16 cellular contexts compared by ENCODE assay signal in the genomic region with DNA sequence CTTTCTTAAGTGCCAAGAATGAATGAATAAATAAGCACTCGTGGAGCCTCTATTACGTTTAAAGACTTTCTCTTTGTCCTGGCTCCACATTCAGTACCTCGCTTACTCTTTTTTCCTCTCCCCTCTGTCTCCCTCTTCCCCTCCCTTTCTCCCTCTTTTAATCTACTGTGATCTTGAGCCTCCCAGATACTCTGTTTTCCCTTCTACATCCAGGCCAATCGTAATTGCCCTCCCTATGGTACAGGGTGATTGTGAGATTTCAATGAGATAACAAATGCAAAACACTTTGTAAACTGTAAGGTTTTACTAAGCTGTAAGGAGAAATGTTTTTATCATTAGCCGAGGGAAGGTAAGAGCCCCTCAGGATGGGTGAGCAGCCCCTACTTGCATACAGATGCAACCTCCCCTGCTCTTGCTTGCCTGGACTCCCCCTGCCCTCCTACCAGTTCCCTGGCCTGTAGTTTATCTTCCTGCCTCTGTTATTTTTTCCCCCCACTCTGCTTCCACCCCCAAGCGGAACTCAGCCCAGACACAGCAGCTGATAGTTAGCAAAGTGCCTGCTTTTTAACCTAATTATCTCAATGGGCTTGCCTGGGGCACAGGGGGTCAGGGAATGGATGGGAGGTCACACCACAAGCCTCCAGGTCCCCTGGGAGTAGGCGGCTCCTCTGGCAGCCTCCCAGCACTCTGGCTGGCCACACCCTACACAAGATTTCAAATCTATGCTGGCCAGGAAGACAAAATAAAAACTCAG.
DNase-seq lines count a peak whose midpoint lies in the region; ATAC-seq, FAIRE-seq and TF ChIP-seq lines count a peak whose summit lies in the region.
"Had no signal": no experiment of that assay in that cellular context is flagged by ENCODE, and none has a peak within 500 bp of the region (broad histone marks: within the 10 kb centered on the region; RNA-seq: fewer than 3 reads in every experiment).

No MANE protein-coding gene starts in this region.

- H3K4me1 Mint-ChIP-seq in activated CD4-positive, alpha-beta T cell treated with anti-CD3 and anti-CD28 coated beads, Interleukin-2, amount 10 ng/mL, durations not matched to agents 7 days and 5 days = no peaks in the 10 kb centered on the region
- H3K4me1 Mint-ChIP-seq in activated T-helper 1 cell treated with anti-CD3 and anti-CD28 coated beads, Interleukin-12 subunit alpha, Interleukin-12 subunit beta, Interleukin-2, Interleukin-4 antibody, amounts not matched to agents 30 ng/mL and 10 ng/mL and 1 ng/mL, durations not matched to agents 14 hours and 24 hours and 36 hours (ENCODE audit: low read depth) = no peaks in the 10 kb centered on the region
- H3K4me1 Mint-ChIP-seq: stimulated activated effector memory CD8-positive, alpha-beta T cell treated with anti-CD3 and anti-CD28 coated beads, Interleukin-12 subunit alpha, Interleukin-12 subunit beta, amount 100 ng/mL, for 72 hours had no signal

- H2BK15ac ChIP-seq in IMR-90 (ENCODE audit: low read depth, low read length) = no peak overlapping the region

- no peak overlapping the region for H3K56ac ChIP-seq in IMR-90 (ENCODE audit: extremely low read depth, insufficient read depth, low read length)

- H3K9me3 ChIP-seq in IMR-90 (ENCODE audit: control insufficient read depth, insufficient read depth, low read length) (no peaks in the 10 kb centered on the region), fibroblast of lung (ENCODE audit: control insufficient read depth, insufficient read depth, low read depth, low read length) (no peaks in the 10 kb centered on the region), small intestine (ENCODE audit: control insufficient read depth, low read depth) (no peaks in the 10 kb centered on the region), esophagus squamous epithelium (no peaks in the 10 kb centered on the region)

- H3K9me3 Mint-ChIP-seq in activated CD4-positive, alpha-beta T cell treated with anti-CD3 and anti-CD28 coated beads, Interleukin-2, amount 10 ng/mL, durations not matched to agents 7 days and 5 days = peaks cover 2% of the 10 kb centered on the region
- no peaks in the 10 kb centered on the region for H3K9me3 Mint-ChIP-seq in activated T-helper 1 cell treated with anti-CD3 and anti-CD28 coated beads, Interleukin-12 subunit alpha, Interleukin-12 subunit beta, Interleukin-2, Interleukin-4 antibody, amounts not matched to agents 30 ng/mL and 10 ng/mL and 1 ng/mL, durations not matched to agents 14 hours and 24 hours and 36 hours
- H3K9me3 Mint-ChIP-seq: stimulated activated effector memory CD8-positive, alpha-beta T cell treated with anti-CD3 and anti-CD28 coated beads, Interleukin-12 subunit alpha, Interleukin-12 subunit beta, amount 100 ng/mL, for 72 hours; WTC11 had no signal

- in situ Hi-C loops in IMR-90 (cut with MboI; ENCODE audit: low sequenced_read_pairs) = no loop called here

- H3K4me1 ChIP-seq in IMR-90 (ENCODE audit: control insufficient read depth, insufficient read depth, low read length) (peaks cover 1% of the 10 kb centered on the region; the same call in 1 of the 2 replicates), fibroblast of lung (ENCODE audit: control insufficient read depth, extremely low read depth, insufficient read depth, low read length) (no peaks in the 10 kb centered on the region), small intestine (ENCODE audit: control insufficient read depth in 2 of 2, insufficient read depth in 1 of 2, low read depth in 1 of 2, low read length in 1 of 2) (no peaks in the 10 kb centered on the region), esophagus squamous epithelium (peaks cover 0 to 17% (median 0%) of the 10 kb centered on the region in 3 donors)

- H3K79me2 ChIP-seq in fibroblast of lung (ENCODE audit: control insufficient read depth, insufficient read depth, low read length) = no peaks in the 10 kb centered on the region

- H3K18ac ChIP-seq in IMR-90 (ENCODE audit: low read depth, low read length) = no peak overlapping the region

- no peak overlapping the region for H3K4me3 Mint-ChIP-seq in activated CD4-positive, alpha-beta T cell treated with anti-CD3 and anti-CD28 coated beads, Interleukin-2, amount 10 ng/mL, durations not matched to agents 7 days and 5 days
- H3K4me3 Mint-ChIP-seq in activated T-helper 1 cell treated with anti-CD3 and anti-CD28 coated beads, Interleukin-12 subunit alpha, Interleukin-12 subunit beta, Interleukin-2, Interleukin-4 antibody, amounts not matched to agents 30 ng/mL and 10 ng/mL and 1 ng/mL, durations not matched to agents 14 hours and 24 hours and 36 hours = no peak overlapping the region
- H3K4me3 Mint-ChIP-seq: stimulated activated effector memory CD8-positive, alpha-beta T cell treated with anti-CD3 and anti-CD28 coated beads, Interleukin-12 subunit alpha, Interleukin-12 subunit beta, amount 100 ng/mL, for 72 hours; WTC11 had no signal

- POLR2A ChIA-PET in IMR-90 (lab: Charles Lee; ENCODE audit: unreplicated experiment) = no interaction called here
- POLR2A ChIA-PET in activated CD4-positive, alpha-beta T cell treated with anti-CD3 and anti-CD28 coated beads, Interleukin-2, amount 10 ng/mL, durations not matched to agents 7 days and 5 days (lab: Charles Lee) = no interaction called here

- H3K23ac ChIP-seq in IMR-90 (ENCODE audit: low read depth, low read length) = no peak overlapping the region

- H2AFZ ChIP-seq in IMR-90 (replicated peaks; ENCODE audit: low read length, poor library complexity) = peak overlapping the region; percentile 2
- no peak overlapping the region for H2AFZ ChIP-seq in fibroblast of lung (ENCODE audit: low read length)

- H3K36me3 ChIP-seq in IMR-90 (ENCODE audit: control insufficient read depth, insufficient read depth, low read length) (no peaks in the 10 kb centered on the region), fibroblast of lung (ENCODE audit: control insufficient read depth, insufficient read depth, low read length) (no peaks in the 10 kb centered on the region), small intestine (ENCODE audit: control insufficient read depth in 2 of 2, insufficient read depth in 2 of 2, low read length in 2 of 2) (no peaks in the 10 kb centered on the region), esophagus squamous epithelium (no peaks in the 10 kb centered on the region)

- no peaks in the 10 kb centered on the region for H3K27me3 Mint-ChIP-seq in activated CD4-positive, alpha-beta T cell treated with anti-CD3 and anti-CD28 coated beads, Interleukin-2, amount 10 ng/mL, durations not matched to agents 7 days and 5 days
- no peaks in the 10 kb centered on the region for H3K27me3 Mint-ChIP-seq in activated T-helper 1 cell treated with anti-CD3 and anti-CD28 coated beads, Interleukin-12 subunit alpha, Interleukin-12 subunit beta, Interleukin-2, Interleukin-4 antibody, amounts not matched to agents 30 ng/mL and 10 ng/mL and 1 ng/mL, durations not matched to agents 14 hours and 24 hours and 36 hours (ENCODE audit: insufficient read depth)

- dilution Hi-C loops in IMR-90 (cut with HindIII; ENCODE audit: low sequenced_read_pairs, unreplicated experiment) = no loop called here

- H3K4me3 ChIP-seq in IMR-90 (ENCODE audit: insufficient read depth, low read depth, low read length) (no peak overlapping the region), fibroblast of lung (replicated peaks in 1 of 4; ENCODE audit: control extremely low read depth in 1 of 4, insufficient read depth in 1 of 4, low read depth in 3 of 4, low read length in 4 of 4) (no peak overlapping the region), small intestine (ENCODE audit: low read depth in 1 of 2, low read length in 2 of 2) (no peak overlapping the region), esophagus squamous epithelium (no peak overlapping the region)
- H3K4me3 ChIP-seq: coronary artery had no signal

- no peak overlapping the region for H4K5ac ChIP-seq in IMR-90 (ENCODE audit: low read depth, low read length)

- peaks cover 7% of the 10 kb centered on the region; the same call in 1 of the 2 replicates for H3K27me3 ChIP-seq in IMR-90 (ENCODE audit: control insufficient read depth, insufficient read depth, low read length)
- no peaks in the 10 kb centered on the region for H3K27me3 ChIP-seq in fibroblast of lung (ENCODE audit: control insufficient read depth, insufficient read depth, low read length)
- no peaks in the 10 kb centered on the region for H3K27me3 ChIP-seq in small intestine (ENCODE audit: control insufficient read depth in 2 of 2, insufficient read depth in 2 of 2, low read length in 2 of 2)
- no peaks in the 10 kb centered on the region for H3K27me3 ChIP-seq in esophagus squamous epithelium

- H4K91ac ChIP-seq in IMR-90 (ENCODE audit: insufficient read depth, low read depth, low read length) = no peak overlapping the region

- no peak overlapping the region for H3K14ac ChIP-seq in IMR-90 (replicated peaks; ENCODE audit: low read depth, low read length)

- H2BK20ac ChIP-seq in IMR-90 (ENCODE audit: low read depth, low read length) = no peak overlapping the region

- CTCF ChIA-PET in IMR-90 (lab: Yijun Ruan, JAX) = no interaction called here
- CTCF ChIA-PET in activated CD4-positive, alpha-beta T cell treated with anti-CD3 and anti-CD28 coated beads, Interleukin-2, amount 10 ng/mL, durations not matched to agents 7 days and 5 days (lab: Charles Lee) = no interaction called here

- no peak for ATAC-seq in IMR-90 (ENCODE audit: low read depth)
- no peak for ATAC-seq in GM21723 (IDR thresholded peaks at IDR 0.05; ENCODE audit: unreplicated experiment)
- ATAC-seq: Panc1; stimulated activated effector memory CD8-positive, alpha-beta T cell treated with anti-CD3 and anti-CD28 coated beads, Interleukin-12 subunit alpha, Interleukin-12 subunit beta, amount 100 ng/mL, for 72 hours had no signal

- H3K79me1 ChIP-seq in IMR-90 (ENCODE audit: low read depth in 1 of 2, low read length in 2 of 2) = no peaks in the 10 kb centered on the region

- no peak for TF ChIP-seq CTCF in IMR-90 (conservative IDR thresholded peaks at IDR 0.05; ENCODE audit: low read depth, low read length)
- no peak for TF ChIP-seq CTCF in fibroblast of lung (conservative IDR thresholded peaks at IDR 0.05 in 1 of 2, IDR thresholded peaks at IDR 0.05 in 1 of 2; ENCODE audit: low read depth in 1 of 2, low read length in 2 of 2)
- no peak for TF ChIP-seq CTCF in esophagus squamous epithelium (IDR thresholded peaks at IDR 0.05)

- WGBS in IMR-90 (ENCODE audit: extremely low coverage in 2 of 2, insufficient read length in 1 of 2), 2 experiments = 50% methylated on average over 1 of the region's 7 CpGs; no CpG with 5 or more reads in 1 of the 2 experiments
- WGBS in small intestine, 3 donors = 33 to 39% (median 37%) methylated on average over 7 of the region's 7 CpGs
- WGBS in esophagus squamous epithelium, 2 donors = 46 to 61% methylated on average over 6 to 7 of the region's 7 CpGs

- H3K4me2 ChIP-seq in IMR-90 (ENCODE audit: low read depth, low read length) = no peak overlapping the region
- H3K4me2 ChIP-seq in fibroblast of lung (ENCODE audit: extremely low read depth, insufficient read depth, low read length) = no peak overlapping the region

- no peaks in the 10 kb centered on the region for H3K9me1 ChIP-seq in IMR-90 (ENCODE audit: insufficient read depth, low read length)

- no peak overlapping the region for H3K27ac ChIP-seq in IMR-90 (ENCODE audit: insufficient read depth, low read length)
- H3K27ac ChIP-seq in fibroblast of lung (ENCODE audit: insufficient read depth, low read length) = no peak overlapping the region
- no peak overlapping the region for H3K27ac ChIP-seq in small intestine (ENCODE audit: low read depth in 1 of 2, low read length in 1 of 2)
- H3K27ac ChIP-seq in esophagus squamous epithelium = no peak overlapping the region
- H3K27ac ChIP-seq: coronary artery had no signal

- H4K8ac ChIP-seq in IMR-90 (ENCODE audit: low read depth in 2 of 2, low read length in 2 of 2) = no peak overlapping the region

- H4K20me1 ChIP-seq in IMR-90 (ENCODE audit: insufficient read depth, low read length) (no peaks in the 10 kb centered on the region), fibroblast of lung (ENCODE audit: control insufficient read depth, extremely low read depth, insufficient read depth, low read length) (no peaks in the 10 kb centered on the region)

- H2AK5ac ChIP-seq in IMR-90 (ENCODE audit: low read depth, low read length) = no peak overlapping the region

- no peak overlapping the region for H3K4ac ChIP-seq in IMR-90 (ENCODE audit: low read depth, low read length)

- H2AK9ac ChIP-seq in IMR-90 (replicated peaks; ENCODE audit: low read depth, low read length, poor library complexity) = no peak overlapping the region

- BruUV-seq in IMR-90 (replicated peaks; lab: Mats Ljungman, UMichigan) = no TSS peak

- intact Hi-C loops in IMR-90 (cut with micrococcal nuclease) = no loop called here
- intact Hi-C loops in esophagus squamous epithelium (cut with DNase I) = no loop called here
- intact Hi-C loops in activated T-helper 1 cell treated with anti-CD3 and anti-CD28 coated beads, Interleukin-12 subunit alpha, Interleukin-12 subunit beta, Interleukin-2, Interleukin-4 antibody, amounts not matched to agents 30 ng/mL and 10 ng/mL and 1 ng/mL, durations not matched to agents 14 hours and 24 hours and 36 hours (cut with micrococcal nuclease) = no loop called here

- H3K27ac Mint-ChIP-seq in activated CD4-positive, alpha-beta T cell treated with anti-CD3 and anti-CD28 coated beads, Interleukin-2, amount 10 ng/mL, durations not matched to agents 7 days and 5 days = no peak overlapping the region
- no peak overlapping the region for H3K27ac Mint-ChIP-seq in activated T-helper 1 cell treated with anti-CD3 and anti-CD28 coated beads, Interleukin-12 subunit alpha, Interleukin-12 subunit beta, Interleukin-2, Interleukin-4 antibody, amounts not matched to agents 30 ng/mL and 10 ng/mL and 1 ng/mL, durations not matched to agents 14 hours and 24 hours and 36 hours
- H3K27ac Mint-ChIP-seq: stimulated activated effector memory CD8-positive, alpha-beta T cell treated with anti-CD3 and anti-CD28 coated beads, Interleukin-12 subunit alpha, Interleukin-12 subunit beta, amount 100 ng/mL, for 72 hours; WTC11 had no signal

- TF ChIP-seq POLR2A in IMR-90 (IDR thresholded peaks at IDR 0.05; ENCODE audit: low read depth, low read length) (no peak), esophagus squamous epithelium (IDR thresholded peaks at IDR 0.05) (no peak)

- H3K36me3 Mint-ChIP-seq in activated CD4-positive, alpha-beta T cell treated with anti-CD3 and anti-CD28 coated beads, Interleukin-2, amount 10 ng/mL, durations not matched to agents 7 days and 5 days (ENCODE audit: low read depth) = no peaks in the 10 kb centered on the region
- no peaks in the 10 kb centered on the region for H3K36me3 Mint-ChIP-seq in activated T-helper 1 cell treated with anti-CD3 and anti-CD28 coated beads, Interleukin-12 subunit alpha, Interleukin-12 subunit beta, Interleukin-2, Interleukin-4 antibody, amounts not matched to agents 30 ng/mL and 10 ng/mL and 1 ng/mL, durations not matched to agents 14 hours and 24 hours and 36 hours (ENCODE audit: low read depth)
- H3K36me3 Mint-ChIP-seq: stimulated activated effector memory CD8-positive, alpha-beta T cell treated with anti-CD3 and anti-CD28 coated beads, Interleukin-12 subunit alpha, Interleukin-12 subunit beta, amount 100 ng/mL, for 72 hours; WTC11 had no signal

- DNase-seq in IMR-90 = no peak
- DNase-seq in NCI-H526 treated with DMSO at 0.1 percent for 48 hours (lab: John Stamatoyannopoulos, UW) = peak; percentile 88
- DNase-seq in fibroblast of lung (ENCODE audit: low read depth in 2 of 2) = peak; percentile 35 to 45
- peak; percentile 46 for DNase-seq in small intestine
- no peak for DNase-seq in esophagus squamous epithelium (lab: John Stamatoyannopoulos, UW)
- DNase-seq in activated CD4-positive, alpha-beta T cell treated with anti-CD3 and anti-CD28 coated beads, Interleukin-2, amount 10 ng/mL, durations not matched to agents 7 days and 5 days = no peak
- DNase-seq in activated T-helper 1 cell treated with anti-CD3 and anti-CD28 coated beads, Interleukin-12 subunit alpha, Interleukin-12 subunit beta, Interleukin-2, Interleukin-4 antibody, amounts not matched to agents 30 ng/mL and 10 ng/mL and 1 ng/mL, durations not matched to agents 14 hours and 24 hours and 36 hours (ENCODE audit: low spot score) = no peak
- DNase-seq: activated gamma-delta T cell; DND-41; Karpas-422; stimulated activated CD4-positive, alpha-beta T cell treated with anti-CD3 and anti-CD28 coated beads, Interleukin-15, amount 100 ng/mL, for 24 hours had no signal

- H2BK120ac ChIP-seq in IMR-90 (ENCODE audit: low read depth, low read length) = no peak overlapping the region

- FAIRE-seq in small intestine (lab: Jason Lieb, UNC) = no peak

- TF ChIP-seq RAD21 in IMR-90 (IDR thresholded peaks at IDR 0.05; ENCODE audit: low read length) = no peak

- H3K9ac ChIP-seq in IMR-90 (ENCODE audit: low read depth, low read length) (no peak overlapping the region), fibroblast of lung (ENCODE audit: insufficient read depth, low read length) (no peak overlapping the region)

- no peak overlapping the region for H2BK5ac ChIP-seq in IMR-90 (ENCODE audit: low read depth, low read length, poor library complexity, severe bottlenecking)

Comparison
In these comparisons a context has a peak if more than half of its experiments do, and no peak if none do; other contexts are left out.
1. DNase-seq: peak in NCI-H526 treated with DMSO at 0.1 percent for 48 hours (single experiment), fibroblast of lung (2 of 2) and small intestine (single experiment); none in IMR-90 (single experiment), esophagus squamous epithelium (single experiment), activated CD4-positive, alpha-beta T cell treated with anti-CD3 and anti-CD28 coated beads, Interleukin-2, amount 10 ng/mL, durations not matched to agents 7 days and 5 days (single experiment) and activated T-helper 1 cell treated with anti-CD3 and anti-CD28 coated beads, Interleukin-12 subunit alpha, Interleukin-12 subunit beta, Interleukin-2, Interleukin-4 antibody, amounts not matched to agents 30 ng/mL and 10 ng/mL and 1 ng/mL, durations not matched to agents 14 hours and 24 hours and 36 hours (single experiment).